Comparison of ENCODE assay signal across 8 cellular contexts in genomic region chr10:97759157-97759980, GRCh38. TPM values are rescaled to one million over a fixed set of nuclear protein-coding genes. Genes with fewer than 3 reads are reported as not detected.
DNase-seq lines count a peak whose midpoint lies in the region; ATAC-seq and TF ChIP-seq lines count a peak whose summit lies in the region.

No MANE protein-coding gene starts in this region.

- peak; percentile 21 to 61 (median 40) for DNase-seq in CD4-positive, alpha-beta T cell
- DNase-seq in HAP-1 (ENCODE audit: low spot score in 2 of 2) (peak; percentile 12 to 81), NCI-H748 (lab: John Stamatoyannopoulos, UW; ENCODE audit: unreplicated experiment) (peak; percentile 59), activated T-cell treated with anti-CD3 and anti-CD28 coated beads for 1 hour (ENCODE audit: low read depth) (peak; percentile 36), fibroblast of lung (ENCODE audit: low read depth in 2 of 2) (peak; percentile 53 to 56), nephron progenitor cell (peak; percentile 89), upper lobe of right lung (peak; percentile 85)

- CTCF ChIA-PET in CD4-positive, alpha-beta T cell (lab: Charles Lee) = no interaction called here

- H3K9me3 Mint-ChIP-seq in CD4-positive, alpha-beta T cell = no peaks in the 10 kb centered on the region
- no peaks in the 10 kb centered on the region for H3K9me3 Mint-ChIP-seq in nephron progenitor cell

- ATAC-seq in CD4-positive, alpha-beta T cell (ENCODE audit: poor library complexity) = peak; percentile 66
- peak; percentile 91 for ATAC-seq in upper lobe of right lung
- no peak for ATAC-seq in GM21786 (IDR thresholded peaks at IDR 0.05; ENCODE audit: unreplicated experiment)

- H3K4me2 ChIP-seq in fibroblast of lung (ENCODE audit: extremely low read depth, insufficient read depth, low read length) = no peak overlapping the region

- no peaks in the 10 kb centered on the region for H3K4me1 Mint-ChIP-seq in CD4-positive, alpha-beta T cell (ENCODE audit: low read depth)
- peaks cover under 1% of the 10 kb centered on the region for H3K4me1 Mint-ChIP-seq in nephron progenitor cell

- peaks cover 70% of the 10 kb centered on the region for H3K36me3 Mint-ChIP-seq in CD4-positive, alpha-beta T cell (ENCODE audit: low read depth)
- H3K36me3 Mint-ChIP-seq in nephron progenitor cell (ENCODE audit: low read depth) = peaks cover 21% of the 10 kb centered on the region

- H3K4me1 ChIP-seq in HAP-1 (no peaks in the 10 kb centered on the region), fibroblast of lung (ENCODE audit: control insufficient read depth, extremely low read depth, insufficient read depth, low read length) (no peaks in the 10 kb centered on the region), upper lobe of right lung (no peaks in the 10 kb centered on the region)

- no peak overlapping the region for H2AFZ ChIP-seq in fibroblast of lung (ENCODE audit: low read length)

- no peak overlapping the region for H3K27ac Mint-ChIP-seq in CD4-positive, alpha-beta T cell
- H3K27ac Mint-ChIP-seq in nephron progenitor cell = no peak overlapping the region

- H3K27me3 Mint-ChIP-seq in CD4-positive, alpha-beta T cell = no peaks in the 10 kb centered on the region
- peaks cover 6% of the 10 kb centered on the region for H3K27me3 Mint-ChIP-seq in nephron progenitor cell (ENCODE audit: low read depth, poor library complexity)

- peak; percentile 79 for TF ChIP-seq CTCF in CD4-positive, alpha-beta T cell (IDR thresholded peaks at IDR 0.05)
- TF ChIP-seq CTCF in fibroblast of lung (conservative IDR thresholded peaks at IDR 0.05 in 1 of 2, IDR thresholded peaks at IDR 0.05 in 1 of 2; ENCODE audit: low read depth in 1 of 2, low read length in 2 of 2) = peak; percentile 81 to 92
- TF ChIP-seq CTCF in nephron progenitor cell (IDR thresholded peaks at IDR 0.05) = peak; percentile 92
- TF ChIP-seq CTCF in upper lobe of right lung (IDR thresholded peaks at IDR 0.05) = peak; percentile 84

- H3K4me3 ChIP-seq in HAP-1 (no peak overlapping the region), fibroblast of lung (replicated peaks in 1 of 4; ENCODE audit: control extremely low read depth in 1 of 4, insufficient read depth in 1 of 4, low read depth in 3 of 4, low read length in 4 of 4) (no peak overlapping the region), upper lobe of right lung (no peak overlapping the region)

- H3K4me3 Mint-ChIP-seq in CD4-positive, alpha-beta T cell = no peak overlapping the region
- no peak overlapping the region for H3K4me3 Mint-ChIP-seq in nephron progenitor cell

- no peaks in the 10 kb centered on the region for H3K9me3 ChIP-seq in CD4-positive, alpha-beta T cell (ENCODE audit: control insufficient read depth, low read length)
- H3K9me3 ChIP-seq in HAP-1 = no peaks in the 10 kb centered on the region
- H3K9me3 ChIP-seq in fibroblast of lung (ENCODE audit: control insufficient read depth, insufficient read depth, low read depth, low read length) = no peaks in the 10 kb centered on the region
- H3K9me3 ChIP-seq in upper lobe of right lung = no peaks in the 10 kb centered on the region

- H3K9ac ChIP-seq in fibroblast of lung (ENCODE audit: insufficient read depth, low read length) = peak overlapping the region; percentile 7

- POLR2A ChIA-PET in CD4-positive, alpha-beta T cell (lab: Charles Lee) = interaction anchor here (0.8 kb wide), 1 partner anchor 110 kb away, joined by 5 read pairs; no protein-coding TSS in a partner anchor

- in situ Hi-C loops in HAP-1 (cut with MboI; ENCODE audit: low sequenced_read_pairs) = no loop called here

- H3K27ac ChIP-seq in CD4-positive, alpha-beta T cell (ENCODE audit: low read depth, low read length) = no peak overlapping the region
- H3K27ac ChIP-seq in fibroblast of lung (ENCODE audit: insufficient read depth, low read length) (no peak overlapping the region), upper lobe of right lung (no peak overlapping the region)

- no peaks in the 10 kb centered on the region for H3K79me2 ChIP-seq in fibroblast of lung (ENCODE audit: control insufficient read depth, insufficient read depth, low read length)

- no peaks in the 10 kb centered on the region for H3K27me3 ChIP-seq in CD4-positive, alpha-beta T cell (ENCODE audit: control insufficient read depth, insufficient read depth, low read length)
- H3K27me3 ChIP-seq in HAP-1 (ENCODE audit: low read depth) = no peaks in the 10 kb centered on the region
- H3K27me3 ChIP-seq in fibroblast of lung (ENCODE audit: control insufficient read depth, insufficient read depth, low read length) = no peaks in the 10 kb centered on the region
- H3K27me3 ChIP-seq in upper lobe of right lung = no peaks in the 10 kb centered on the region

- peaks cover 59% of the 10 kb centered on the region for H3K36me3 ChIP-seq in HAP-1 (replicated peaks)
- H3K36me3 ChIP-seq in fibroblast of lung (ENCODE audit: control insufficient read depth, insufficient read depth, low read length) = peaks cover 13% of the 10 kb centered on the region
- peaks cover 62% of the 10 kb centered on the region for H3K36me3 ChIP-seq in upper lobe of right lung

- H4K20me1 ChIP-seq in fibroblast of lung (ENCODE audit: control insufficient read depth, extremely low read depth, insufficient read depth, low read length) = no peaks in the 10 kb centered on the region

- intact Hi-C loops in CD4-positive, alpha-beta T cell (cut with DNase I, micrococcal nuclease) = loop anchor here (1.0 to 10.0 kb wide), 2 partner anchors 110 to 285 kb away; no protein-coding TSS in a partner anchor
- intact Hi-C loops in upper lobe of right lung (cut with DNase I) = no loop called here

RNA-seq across cellular contexts. Expression of gene SFRP5, which starts 12.4 kb away (rescaled TPM):
- not detected for total RNA-seq in CD4-positive, alpha-beta T cell
- total RNA-seq in fibroblast of lung = not detected in 2 replicates
- polyA plus RNA-seq in fibroblast of lung = not detected in 2 replicates
- not detected in 2 replicates for polyA plus RNA-seq in fibroblast of lung (2012)
- not detected in 2 replicates for polyA minus RNA-seq in fibroblast of lung (ENCODE audit: low replicate concordance)
- 3.0 TPM for total RNA-seq in upper lobe of right lung

RNA-seq across cellular contexts. Expression of gene ZFYVE27, which starts 22.4 kb away (rescaled TPM):
- 10 to 100 TPM; 58.4 to 60.6 TPM for total RNA-seq in CD4-positive, alpha-beta T cell
- total RNA-seq in fibroblast of lung (16.9 and 22.1 TPM in 2 replicates), upper lobe of right lung (29.4 TPM)
- 7.7 and 8.3 TPM in 2 replicates for polyA plus RNA-seq in fibroblast of lung
- 7.7 and 8.1 TPM in 2 replicates for polyA plus RNA-seq in fibroblast of lung (2012)
- polyA minus RNA-seq in fibroblast of lung (ENCODE audit: low replicate concordance) = 7.3 and 7.8 TPM in 2 replicates

RNA-seq across cellular contexts. Expression of gene MARVELD1, which starts 45.8 kb away (rescaled TPM):
- total RNA-seq in CD4-positive, alpha-beta T cell = under 1 TPM; 0.52 to 0.89 TPM
- 12.1 and 16.3 TPM in 2 replicates for total RNA-seq in fibroblast of lung
- polyA plus RNA-seq in fibroblast of lung = 106 and 132 TPM in 2 replicates
- 69.8 and 73.6 TPM in 2 replicates for polyA plus RNA-seq in fibroblast of lung (2012)
- polyA minus RNA-seq in fibroblast of lung (ENCODE audit: low replicate concordance) = 87.0 and 98.0 TPM in 2 replicates
- total RNA-seq in upper lobe of right lung = 43.8 TPM

Comparison
In these comparisons a context has a peak if more than half of its experiments do, and no peak if none do; other contexts are left out.
1. DNase-seq: peak in every context shown above with its lines; median percentile 89 in nephron progenitor cell; 85 in upper lobe of right lung; 59 in NCI-H748; 54 in fibroblast of lung; 46 in HAP-1; 40 in CD4-positive, alpha-beta T cell; 36 in activated T-cell treated with anti-CD3 and anti-CD28 coated beads for 1 hour.